1 cellular context compared by ENCODE assay signal in genomic region chr22:37982938-37983859, GRCh38.
TF ChIP-seq lines count a peak whose summit lies in the region.

No MANE protein-coding gene starts in this region.

TF ChIP-seq in K562, 482 proteins besides CTCF, POLR2A, EP300 and RAD21:
- TF ChIP-seq ZNF232 (CRISPR knock-in tag; IDR thresholded peaks at IDR 0.05), result no peak
- TF ChIP-seq MCM7 (IDR thresholded peaks at IDR 0.05), result no peak
- TF ChIP-seq U2AF2 (optimal IDR thresholded peaks at IDR 0.05; ENCODE audit: low read depth, low read length), result no peak
- TF ChIP-seq ZNF778 (CRISPR knock-in tag; IDR thresholded peaks at IDR 0.05), result no peak
- no peak for TF ChIP-seq FOXP4 (CRISPR knock-in tag; IDR thresholded peaks at IDR 0.05; ENCODE audit: borderline replicate concordance)
- no peak for TF ChIP-seq ATF4 (CRISPR knock-in tag; IDR thresholded peaks at IDR 0.05)
- no peak for TF ChIP-seq RERE (CRISPR knock-in tag; IDR thresholded peaks at IDR 0.05; ENCODE audit: borderline replicate concordance)
- peak in 1 of 2 experiments; percentile 97; a peak in 2 of 4 replicates for TF ChIP-seq TEAD1 (CRISPR knock-in tag; IDR thresholded peaks at IDR 0.05)
- TF ChIP-seq ZNF583 (CRISPR knock-in tag; IDR thresholded peaks at IDR 0.05), result no peak
- peak; percentile 53; the same call in 1 of the 2 replicates for TF ChIP-seq TEAD4 (IDR thresholded peaks at IDR 0.05; ENCODE audit: low read length)
- no peak for TF ChIP-seq TEAD4 (CRISPR knock-in tag; IDR thresholded peaks at IDR 0.05; ENCODE audit: borderline replicate concordance)
- TF ChIP-seq ZNF175 (CRISPR knock-in tag; IDR thresholded peaks at IDR 0.05; ENCODE audit: low read depth), result no peak
- TF ChIP-seq SMC3 (conservative IDR thresholded peaks at IDR 0.05; ENCODE audit: insufficient read depth, low read depth, low read length), result 0 out of 2 replicates have a peak, but pooled peaks have one; percentile 5
- no peak for TF ChIP-seq ZNF79 (CRISPR knock-in tag; IDR thresholded peaks at IDR 0.05; ENCODE audit: low read depth)
- TF ChIP-seq, protein P1, sequence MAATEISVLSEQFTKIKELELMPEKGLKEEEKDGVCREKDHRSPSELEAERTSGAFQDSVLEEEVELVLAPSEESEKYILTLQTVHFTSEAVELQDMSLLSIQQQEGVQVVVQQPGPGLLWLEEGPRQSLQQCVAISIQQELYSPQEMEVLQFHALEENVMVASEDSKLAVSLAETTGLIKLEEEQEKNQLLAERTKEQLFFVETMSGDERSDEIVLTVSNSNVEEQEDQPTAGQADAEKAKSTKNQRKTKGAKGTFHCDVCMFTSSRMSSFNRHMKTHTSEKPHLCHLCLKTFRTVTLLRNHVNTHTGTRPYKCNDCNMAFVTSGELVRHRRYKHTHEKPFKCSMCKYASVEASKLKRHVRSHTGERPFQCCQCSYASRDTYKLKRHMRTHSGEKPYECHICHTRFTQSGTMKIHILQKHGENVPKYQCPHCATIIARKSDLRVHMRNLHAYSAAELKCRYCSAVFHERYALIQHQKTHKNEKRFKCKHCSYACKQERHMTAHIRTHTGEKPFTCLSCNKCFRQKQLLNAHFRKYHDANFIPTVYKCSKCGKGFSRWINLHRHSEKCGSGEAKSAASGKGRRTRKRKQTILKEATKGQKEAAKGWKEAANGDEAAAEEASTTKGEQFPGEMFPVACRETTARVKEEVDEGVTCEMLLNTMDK (IDR thresholded peaks at IDR 0.05; ENCODE audit: borderline replicate concordance, insufficient read depth, low read depth, low read length, poor library complexity, severe bottlenecking), result peak; percentile 73
- peak; percentile 86 for TF ChIP-seq TEAD2 (tag; IDR thresholded peaks at IDR 0.05)
- no peak for TF ChIP-seq CXXC5 (CRISPR knock-in tag; IDR thresholded peaks at IDR 0.05)
- TF ChIP-seq ZNF12 (CRISPR knock-in tag; IDR thresholded peaks at IDR 0.05), result no peak
- peak; percentile 73; the same call in 1 of the 2 replicates for TF ChIP-seq ZBTB33 (CRISPR knock-in tag; IDR thresholded peaks at IDR 0.05)
